18 cellular contexts compared by ENCODE assay signal in genomic region chr2:120857422-120857821, GRCh38.
DNase-seq lines count a peak whose midpoint lies in the region; ATAC-seq, FAIRE-seq and TF ChIP-seq lines count a peak whose summit lies in the region.
"Had no signal": no experiment of that assay in that cellular context is flagged by ENCODE, and none has a peak within 500 bp of the region (broad histone marks: within the 10 kb centered on the region; RNA-seq: fewer than 3 reads in every experiment).

No MANE protein-coding gene starts in this region.

- peak; percentile 10 for DNase-seq in cardiac septum (ENCODE audit: low spot score)
- DNase-seq in heart right ventricle = no peak
- peak; percentile 3 for DNase-seq in glutamatergic neuron
- DNase-seq in sigmoid colon = peak; percentile 20
- no peak for DNase-seq in urothelium cell line (ENCODE audit: low spot score)
- DNase-seq in caudate nucleus (lab: John Stamatoyannopoulos, UW) = no peak
- DNase-seq in NCI-H1092 (lab: John Stamatoyannopoulos, UW) = no peak
- DNase-seq: C1 segment of cervical spinal cord; CD8-positive, alpha-beta T cell; DMS153; DND-41; GOT3 had no signal

- H3K27ac Mint-ChIP-seq in glutamatergic neuron (ENCODE audit: unreplicated experiment) = no peak overlapping the region
- H3K27ac Mint-ChIP-seq: CD8-positive, alpha-beta T cell had no signal

- H3K9me3 ChIP-seq in heart right ventricle (no peaks in the 10 kb centered on the region), sigmoid colon (no peaks in the 10 kb centered on the region)
- H3K9me3 ChIP-seq: Caco-2, HAP-1 had no signal

- no peak for TF ChIP-seq POLR2A in sigmoid colon (IDR thresholded peaks at IDR 0.05)

- no peaks in the 10 kb centered on the region for H3K36me3 ChIP-seq in heart right ventricle
- no peaks in the 10 kb centered on the region for H3K36me3 ChIP-seq in sigmoid colon
- H3K36me3 ChIP-seq: HAP-1 had no signal

- H3K4me1 Mint-ChIP-seq in glutamatergic neuron (ENCODE audit: low read depth, unreplicated experiment) = peaks cover 30% of the 10 kb centered on the region

- H3K27me3 Mint-ChIP-seq in glutamatergic neuron (ENCODE audit: unreplicated experiment) = peaks cover 4% of the 10 kb centered on the region

- no peaks in the 10 kb centered on the region for H3K27me3 ChIP-seq in heart right ventricle
- no peaks in the 10 kb centered on the region for H3K27me3 ChIP-seq in sigmoid colon

- TF ChIP-seq EP300 in sigmoid colon (IDR thresholded peaks at IDR 0.05) = no peak

- ATAC-seq in heart right ventricle = no peak
- no peak for ATAC-seq in HG02973 (IDR thresholded peaks at IDR 0.05; ENCODE audit: unreplicated experiment)
- ATAC-seq: CD8-positive, alpha-beta T cell had no signal

- H3K9me3 Mint-ChIP-seq in glutamatergic neuron (ENCODE audit: unreplicated experiment) = peaks cover 6% of the 10 kb centered on the region
- H3K9me3 Mint-ChIP-seq: CD8-positive, alpha-beta T cell had no signal

- no peaks in the 10 kb centered on the region for H3K36me3 Mint-ChIP-seq in glutamatergic neuron (ENCODE audit: unreplicated experiment)
- H3K36me3 Mint-ChIP-seq: CD8-positive, alpha-beta T cell had no signal

- no peak overlapping the region for H3K4me3 Mint-ChIP-seq in glutamatergic neuron (ENCODE audit: unreplicated experiment)
- H3K4me3 Mint-ChIP-seq: CD8-positive, alpha-beta T cell had no signal

- 96 to 98% methylated on average over 2 to 4 of the region's 4 CpGs for WGBS in heart right ventricle, 2 donors
- WGBS in sigmoid colon, 2 donors = 88 to 93% methylated on average over 4 of the region's 4 CpGs

- intact Hi-C loops in cardiac septum (cut with DNase I) = no loop called here
- intact Hi-C loops in heart right ventricle (cut with DNase I) = no loop called here
- intact Hi-C loops in sigmoid colon (cut with DNase I) = no loop called here

- peak; percentile 77 for FAIRE-seq in urothelium cell line (lab: Jason Lieb, UNC)
- FAIRE-seq: G401.6, GM12892, H54 had no signal

- H3K27ac ChIP-seq in heart right ventricle = no peak overlapping the region
- H3K27ac ChIP-seq in sigmoid colon = no peak overlapping the region
- H3K27ac ChIP-seq in caudate nucleus (ENCODE audit: low read depth, low read length) = no peak overlapping the region

- no peak for TF ChIP-seq CTCF in heart right ventricle (IDR thresholded peaks at IDR 0.05)
- no peak for TF ChIP-seq CTCF in glutamatergic neuron (IDR thresholded peaks at IDR 0.05; ENCODE audit: partially characterized antibody, unreplicated experiment)
- TF ChIP-seq CTCF in sigmoid colon (IDR thresholded peaks at IDR 0.05) = no peak

- no peak overlapping the region for H3K4me3 ChIP-seq in heart right ventricle
- no peak overlapping the region for H3K4me3 ChIP-seq in sigmoid colon
- H3K4me3 ChIP-seq: HAP-1 had no signal

- H3K4me1 ChIP-seq in heart right ventricle = peaks cover 0 to 6% (median 0%) of the 10 kb centered on the region in 9 donors
- peaks cover 0 to 22% (median 15%) of the 10 kb centered on the region in 4 donors for H3K4me1 ChIP-seq in sigmoid colon
- H3K4me1 ChIP-seq: HAP-1 had no signal

Comparison
In these comparisons a context has a peak if more than half of its experiments do, and no peak if none do; other contexts are left out.
1. DNase-seq: peak in cardiac septum (single experiment), glutamatergic neuron (single experiment) and sigmoid colon (single experiment); none in heart right ventricle (0 of 2), urothelium cell line (single experiment), caudate nucleus (0 of 61) and NCI-H1092 (single experiment).